In genomic region chr12:53482626-53483165, GRCh38 we compare ENCODE assay signal across 1 cellular context.
TF ChIP-seq lines count a peak whose summit lies in the region.

No MANE protein-coding gene starts in this region.

TF ChIP-seq in K562, 482 proteins besides CTCF, POLR2A, EP300 and RAD21:
- TF ChIP-seq POLR2G (IDR thresholded peaks at IDR 0.05; ENCODE audit: low read depth, low read length) (peak; percentile 88), RBM22 (IDR thresholded peaks at IDR 0.05; ENCODE audit: low read depth, low read length, poor library complexity, severe bottlenecking) (peak; percentile 96), RBFOX2 (IDR thresholded peaks at IDR 0.05; ENCODE audit: low read depth, low read length) (peak; percentile 72), HMGN3 (IDR thresholded peaks at IDR 0.05; ENCODE audit: borderline replicate concordance, extremely low read depth, insufficient read length, low read depth, low read length) (peak; percentile 36), POLR2AphosphoS5 (IDR thresholded peaks at IDR 0.05; ENCODE audit: control insufficient read depth, insufficient read depth, low read depth, low read length) (peak; percentile 30; the same call in 1 of the 2 replicates), ZNF77 (CRISPR knock-in tag; IDR thresholded peaks at IDR 0.05) (no peak), MYNN (IDR thresholded peaks at IDR 0.05) (peak; percentile 7; the same call in 1 of the 2 replicates), MYNN (CRISPR knock-in tag; IDR thresholded peaks at IDR 0.05) (no peak), ZNF23 (CRISPR knock-in tag; IDR thresholded peaks at IDR 0.05) (peak; percentile 21; the same call in 1 of the 2 replicates), FIP1L1 (IDR thresholded peaks at IDR 0.05; ENCODE audit: low read depth, low read length, poor library complexity, severe bottlenecking) (no peak), ETV6 (IDR thresholded peaks at IDR 0.05; ENCODE audit: borderline replicate concordance in 1 of 2, low read depth in 2 of 2, low read length in 1 of 2) (no peak), ETV6 (CRISPR knock-in tag; IDR thresholded peaks at IDR 0.05; ENCODE audit: borderline replicate concordance) (no peak), TAF15 (IDR thresholded peaks at IDR 0.05; ENCODE audit: low read depth, low read length) (peak; percentile 74; the same call in 1 of the 2 replicates), RBBP5 (IDR thresholded peaks at IDR 0.05; ENCODE audit: borderline replicate concordance, insufficient read depth, low read length, poor library complexity, severe bottlenecking) (no peak), PRDM10 (IDR thresholded peaks at IDR 0.05; ENCODE audit: partially characterized antibody) (no peak), VEZF1 (CRISPR knock-in tag; IDR thresholded peaks at IDR 0.05) (peak; percentile 44), ZBTB26 (CRISPR knock-in tag; IDR thresholded peaks at IDR 0.05) (no peak), GTF2A2 (tag; IDR thresholded peaks at IDR 0.05) (no peak), ILF3 (IDR thresholded peaks at IDR 0.05; ENCODE audit: borderline replicate concordance) (peak; percentile 22; the same call in 1 of the 2 replicates)
TF ChIP-seq in K562: peak in this region for 10.
